ENCODE assay signal across 21 cellular contexts in genomic region chr14:87014854-87015253, GRCh38.
DNase-seq lines count a peak whose midpoint lies in the region; ATAC-seq and TF ChIP-seq lines count a peak whose summit lies in the region.
"Had no signal": no experiment of that assay in that cellular context is flagged by ENCODE, and none has a peak within 500 bp of the region (broad histone marks: within the 10 kb centered on the region; RNA-seq: fewer than 3 reads in every experiment).

No MANE protein-coding gene starts in this region.

- H3K4me1 ChIP-seq in A673 (ENCODE audit: insufficient read depth, low read length, poor library complexity, severe bottlenecking) (no peaks in the 10 kb centered on the region), OCI-LY1 (ENCODE audit: insufficient read depth, low read length, severe bottlenecking) (no peaks in the 10 kb centered on the region)
- H3K4me1 ChIP-seq: esophagus muscularis mucosa, parathyroid adenoma, upper lobe of right lung had no signal

- H3K27ac Mint-ChIP-seq in endothelial cell (ENCODE audit: unreplicated experiment): no peak overlapping the region
- H3K27ac Mint-ChIP-seq: B cell; stimulated activated naive CD8-positive, alpha-beta T cell treated with anti-CD3 and anti-CD28 coated beads, Interleukin-15, Interleukin-2, amounts not matched to agents 100 ng/mL and 50 ng/mL, for 24 hours had no signal

- POLR2A ChIA-PET in A673 (lab: Charles Lee; ENCODE audit: low non-redundant PET): no interaction called here

- CTCF ChIA-PET in A673 (lab: Charles Lee): no interaction called here

- H3K27me3 Mint-ChIP-seq in endothelial cell (ENCODE audit: unreplicated experiment): no peaks in the 10 kb centered on the region
- H3K27me3 Mint-ChIP-seq: B cell; stimulated activated naive CD8-positive, alpha-beta T cell treated with anti-CD3 and anti-CD28 coated beads, Interleukin-15, Interleukin-2, amounts not matched to agents 100 ng/mL and 50 ng/mL, for 24 hours had no signal

- peaks cover 2% of the 10 kb centered on the region for H3K4me1 Mint-ChIP-seq in endothelial cell (ENCODE audit: unreplicated experiment)
- H3K4me1 Mint-ChIP-seq: B cell had no signal

- H3K4me3 Mint-ChIP-seq in endothelial cell (ENCODE audit: unreplicated experiment): no peak overlapping the region
- H3K4me3 Mint-ChIP-seq: B cell; stimulated activated naive CD8-positive, alpha-beta T cell treated with anti-CD3 and anti-CD28 coated beads, Interleukin-15, Interleukin-2, amounts not matched to agents 100 ng/mL and 50 ng/mL, for 24 hours had no signal

- no peak overlapping the region for H3K4me3 ChIP-seq in A673 (ENCODE audit: low read depth, low read length, poor library complexity, severe bottlenecking)
- H3K4me3 ChIP-seq in OCI-LY1 (ENCODE audit: low read depth, low read length, poor library complexity, severe bottlenecking): no peak overlapping the region
- H3K4me3 ChIP-seq: esophagus muscularis mucosa, upper lobe of right lung had no signal

- H3K9me3 ChIP-seq in A673 (ENCODE audit: low read depth, low read length, poor library complexity, severe bottlenecking) (no peaks in the 10 kb centered on the region), OCI-LY1 (ENCODE audit: low read length) (no peaks in the 10 kb centered on the region)
- H3K9me3 ChIP-seq: esophagus muscularis mucosa, upper lobe of right lung had no signal

- H2AFZ ChIP-seq in OCI-LY1 (ENCODE audit: low read length): no peak overlapping the region
- H2AFZ ChIP-seq: parathyroid adenoma had no signal

- H4K20me1 ChIP-seq in OCI-LY1 (ENCODE audit: insufficient read depth, low read length): no peaks in the 10 kb centered on the region

- H3K9me3 Mint-ChIP-seq in endothelial cell (ENCODE audit: unreplicated experiment): no peaks in the 10 kb centered on the region

- BruUV-seq in A673 (replicated peaks; lab: Mats Ljungman, UMichigan): no TSS peak

- H3F3A ChIP-seq in OCI-LY1 (ENCODE audit: insufficient read depth, low read length): no peaks in the 10 kb centered on the region

- intact Hi-C loops in A673 (cut with micrococcal nuclease; ENCODE audit: unreplicated experiment): no loop called here

- H3K27me3 ChIP-seq in A673 (replicated peaks; ENCODE audit: insufficient read depth, low read depth, low read length, poor library complexity): no peaks in the 10 kb centered on the region
- no peaks in the 10 kb centered on the region for H3K27me3 ChIP-seq in OCI-LY1 (ENCODE audit: insufficient read depth, low read length)
- H3K27me3 ChIP-seq: esophagus muscularis mucosa, upper lobe of right lung had no signal

- TF ChIP-seq CTCF in A673 (conservative IDR thresholded peaks at IDR 0.05; ENCODE audit: low read depth, low read length) (peak; percentile 51; the same call in 1 of the 2 replicates), GM12874 (IDR thresholded peaks at IDR 0.05; ENCODE audit: insufficient read depth, low read depth, low read length) (0 out of 2 replicates have a peak, but pooled peaks have one; percentile 1), OCI-LY1 (IDR thresholded peaks at IDR 0.05; ENCODE audit: low read length) (0 out of 2 replicates have a peak, but pooled peaks have one; percentile 27), endothelial cell (IDR thresholded peaks at IDR 0.05; ENCODE audit: unreplicated experiment) (peak; percentile 21)

- DNase-seq in A673 (ENCODE audit: low spot score) (peak; percentile 32), endothelial cell (ENCODE audit: low spot score) (no peak), dermis blood vessel endothelial cell (no peak), D341Med (ENCODE audit: low spot score) (no peak)
- DNase-seq: activated CD4-positive, CD25-positive, alpha-beta regulatory T cell; activated effector memory CD4-positive, alpha-beta T cell treated with Interleukin-2 at 50 U/mL for 16 hours; aorta; DMS79 treated with DMSO at 0.1 percent for 48 hours; HCEC 1CT; KBM-7; left cardiac atrium; NCI-H2081; upper lobe of right lung had no signal

- H3K4me2 ChIP-seq in OCI-LY1 (ENCODE audit: low read length): no peak overlapping the region

- H3K9ac ChIP-seq in OCI-LY1 (ENCODE audit: low read length): no peak overlapping the region
- H3K9ac ChIP-seq: parathyroid adenoma had no signal

- no peaks in the 10 kb centered on the region for H3K79me2 ChIP-seq in OCI-LY1 (ENCODE audit: insufficient read depth, low read length)
- H3K79me2 ChIP-seq: parathyroid adenoma had no signal

- H3K27ac ChIP-seq in A673 (ENCODE audit: low read depth, low read length, poor library complexity, severe bottlenecking) (no peak overlapping the region), OCI-LY1 (ENCODE audit: low read depth, low read length, poor library complexity, severe bottlenecking) (no peak overlapping the region)
- H3K27ac ChIP-seq: esophagus muscularis mucosa, parathyroid adenoma, upper lobe of right lung had no signal

- no peaks in the 10 kb centered on the region for H3K36me3 Mint-ChIP-seq in endothelial cell (ENCODE audit: low read depth, unreplicated experiment)

- ATAC-seq in HG02678 (IDR thresholded peaks at IDR 0.05; ENCODE audit: unreplicated experiment) (no peak), GM18520 (IDR thresholded peaks at IDR 0.05; ENCODE audit: unreplicated experiment) (no peak)
- ATAC-seq: left cardiac atrium, upper lobe of right lung had no signal

- no peaks in the 10 kb centered on the region for H3K36me3 ChIP-seq in A673 (ENCODE audit: insufficient read depth, low read length, poor library complexity, severe bottlenecking)
- H3K36me3 ChIP-seq in OCI-LY1 (ENCODE audit: insufficient read depth, low read length): no peaks in the 10 kb centered on the region
- H3K36me3 ChIP-seq: esophagus muscularis mucosa, upper lobe of right lung had no signal

- no peaks in the 10 kb centered on the region for H3K9me2 ChIP-seq in OCI-LY1 (ENCODE audit: low read depth, low read length)

Comparison
In these comparisons a context has a peak if more than half of its experiments do, and no peak if none do; other contexts are left out.
1. CTCF ChIP-seq: peak in every context shown above with its lines; median percentile 51 in A673; 27 in OCI-LY1; 21 in endothelial cell; 1 in GM12874.